In the genomic region with DNA sequence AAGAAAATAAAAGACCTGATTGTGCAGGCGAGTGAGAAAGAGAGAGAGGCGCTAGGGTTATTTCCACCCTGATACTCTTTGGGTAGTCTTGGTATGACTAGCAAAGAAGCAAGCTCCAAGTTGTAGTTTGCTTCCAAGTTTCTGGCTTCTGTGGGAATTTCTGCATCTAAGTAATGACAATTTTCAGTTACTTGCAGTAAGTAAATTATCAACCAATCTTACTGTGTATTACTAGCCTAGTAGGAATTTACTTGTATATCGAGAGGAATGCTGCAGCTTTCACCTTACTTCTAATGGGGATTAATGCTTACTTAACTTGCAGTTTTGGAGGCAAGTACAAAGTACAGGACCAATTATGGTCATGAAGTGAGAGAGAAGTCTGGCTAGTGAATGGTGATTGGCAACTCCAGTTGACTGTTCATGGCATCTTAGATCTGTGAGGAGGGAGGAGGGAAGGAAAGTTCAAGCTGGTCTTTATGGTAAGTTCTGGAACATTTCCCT, we compare ENCODE assay signal across 13 cellular contexts. TPM values are rescaled to one million over a fixed set of nuclear protein-coding genes. Genes with fewer than 3 reads are reported as not detected.
DNase-seq lines count a peak whose midpoint lies in the region; ATAC-seq and TF ChIP-seq lines count a peak whose summit lies in the region.
"Had no signal": no experiment of that assay in that cellular context is flagged by ENCODE, and none has a peak within 500 bp of the region (broad histone marks: within the 10 kb centered on the region; RNA-seq: fewer than 3 reads in every experiment).

No MANE protein-coding gene starts in this region.

- no peak overlapping the region for H3K27ac ChIP-seq in GM23338 (ENCODE audit: low read depth)

- no peak overlapping the region for H2AFZ ChIP-seq in GM23338

- peak; percentile 48 for DNase-seq in A172 (ENCODE audit: low spot score)
- no peak for DNase-seq in GM23338 (ENCODE audit: low spot score)
- peak; percentile 61 for DNase-seq in choroid plexus epithelial cell (ENCODE audit: low read depth)
- DNase-seq in mucosa of descending colon, result no peak
- no peak for DNase-seq in NCI-H69 (lab: John Stamatoyannopoulos, UW)
- DNase-seq in activated T-helper 2 cell treated with anti-CD3 and anti-CD28 coated beads, Interferon-gamma antibody, Interleukin-2, Interleukin-4, amounts not matched to agents 10 μg/mL and 5 μg/mL and 100 μg/mL, durations not matched to agents 14 hours and 24 hours and 36 hours (ENCODE audit: low spot score), result no peak
- no peak for DNase-seq in COR-L47 (lab: John Stamatoyannopoulos, UW)
- DNase-seq in omental fat pad (ENCODE audit: low spot score), result no peak
- DNase-seq: activated T-cell treated with anti-CD3 and anti-CD28 coated beads, Interleukin-2, amount 50 U/mL, for 72 hours; NCI-H1092 treated with DMSO at 0.1 percent for 48 hours; NCI-H526; SIG-M5 had no signal

- no peaks in the 10 kb centered on the region for H3K9me2 ChIP-seq in GM23338 (ENCODE audit: insufficient read depth)

- H4K20me1 ChIP-seq in GM23338 (replicated peaks; ENCODE audit: insufficient read depth), result peaks cover 15% of the 10 kb centered on the region

- H3K27ac Mint-ChIP-seq in GM23338, result peak overlapping the region; percentile 75; the same call in 1 of the 2 replicates
- no peak overlapping the region for H3K27ac Mint-ChIP-seq in activated T-helper 2 cell treated with anti-CD3 and anti-CD28 coated beads, Interferon-gamma antibody, Interleukin-2, Interleukin-4, amounts not matched to agents 10 μg/mL and 5 μg/mL and 100 μg/mL, durations not matched to agents 14 hours and 24 hours and 36 hours
- H3K27ac Mint-ChIP-seq: activated T-cell treated with anti-CD3 and anti-CD28 coated beads, Interleukin-2, amount 50 U/mL, for 72 hours had no signal

- H3K4me1 ChIP-seq in GM23338 (ENCODE audit: insufficient read depth) (no peaks in the 10 kb centered on the region; the same call in 1 of the 2 replicates), mucosa of descending colon (ENCODE audit: low read depth) (peaks cover 18% of the 10 kb centered on the region)

- H3K4me2 ChIP-seq in GM23338, result no peak overlapping the region

- no peak overlapping the region for H3K4me3 Mint-ChIP-seq in GM23338
- no peak overlapping the region for H3K4me3 Mint-ChIP-seq in activated T-helper 2 cell treated with anti-CD3 and anti-CD28 coated beads, Interferon-gamma antibody, Interleukin-2, Interleukin-4, amounts not matched to agents 10 μg/mL and 5 μg/mL and 100 μg/mL, durations not matched to agents 14 hours and 24 hours and 36 hours (ENCODE audit: low read depth)
- H3K4me3 Mint-ChIP-seq: activated T-cell treated with anti-CD3 and anti-CD28 coated beads, Interleukin-2, amount 50 U/mL, for 72 hours had no signal

- intact Hi-C loops in mucosa of descending colon (cut with DNase I, micrococcal nuclease), result no loop called here
- intact Hi-C loops in activated T-helper 2 cell treated with anti-CD3 and anti-CD28 coated beads, Interferon-gamma antibody, Interleukin-2, Interleukin-4, amounts not matched to agents 10 μg/mL and 5 μg/mL and 100 μg/mL, durations not matched to agents 14 hours and 24 hours and 36 hours (cut with micrococcal nuclease), result no loop called here

- H3K4me3 ChIP-seq in GM23338 (no peak overlapping the region), choroid plexus epithelial cell (ENCODE audit: low read depth, low read length) (no peak overlapping the region), mucosa of descending colon (no peak overlapping the region)

- no peak for TF ChIP-seq CTCF in GM23338 (conservative IDR thresholded peaks at IDR 0.05; ENCODE audit: low read depth in 2 of 2)
- no peak for TF ChIP-seq CTCF in choroid plexus epithelial cell (conservative IDR thresholded peaks at IDR 0.05; ENCODE audit: low read depth, low read length)
- no peak for TF ChIP-seq CTCF in mucosa of descending colon (IDR thresholded peaks at IDR 0.05)
- no peak for TF ChIP-seq CTCF in omental fat pad (IDR thresholded peaks at IDR 0.05)

- no peaks in the 10 kb centered on the region for H3K9me3 ChIP-seq in mucosa of descending colon

- no peaks in the 10 kb centered on the region for H3K27me3 ChIP-seq in GM23338 (ENCODE audit: insufficient read depth)

- H3K27me3 Mint-ChIP-seq in GM23338 (ENCODE audit: insufficient read depth, low read depth, poor library complexity), result no peaks in the 10 kb centered on the region
- no peaks in the 10 kb centered on the region for H3K27me3 Mint-ChIP-seq in activated T-helper 2 cell treated with anti-CD3 and anti-CD28 coated beads, Interferon-gamma antibody, Interleukin-2, Interleukin-4, amounts not matched to agents 10 μg/mL and 5 μg/mL and 100 μg/mL, durations not matched to agents 14 hours and 24 hours and 36 hours (ENCODE audit: low read depth)

- peaks cover 11% of the 10 kb centered on the region for H3K4me1 Mint-ChIP-seq in GM23338
- peaks cover 7% of the 10 kb centered on the region for H3K4me1 Mint-ChIP-seq in activated T-helper 2 cell treated with anti-CD3 and anti-CD28 coated beads, Interferon-gamma antibody, Interleukin-2, Interleukin-4, amounts not matched to agents 10 μg/mL and 5 μg/mL and 100 μg/mL, durations not matched to agents 14 hours and 24 hours and 36 hours (ENCODE audit: low read depth)

- no peaks in the 10 kb centered on the region for H3K9me3 Mint-ChIP-seq in GM23338
- no peaks in the 10 kb centered on the region for H3K9me3 Mint-ChIP-seq in activated T-helper 2 cell treated with anti-CD3 and anti-CD28 coated beads, Interferon-gamma antibody, Interleukin-2, Interleukin-4, amounts not matched to agents 10 μg/mL and 5 μg/mL and 100 μg/mL, durations not matched to agents 14 hours and 24 hours and 36 hours
- H3K9me3 Mint-ChIP-seq: activated T-cell treated with anti-CD3 and anti-CD28 coated beads, Interleukin-2, amount 50 U/mL, for 72 hours had no signal

- ATAC-seq in GM23338 (no peak), mucosa of descending colon (peak; percentile 89), omental fat pad (ENCODE audit: low FRiP score) (no peak)
- ATAC-seq: activated T-cell treated with anti-CD3 and anti-CD28 coated beads, Interleukin-2, amount 50 U/mL, for 72 hours; sciatic nerve had no signal

- H3K36me3 ChIP-seq in GM23338 (ENCODE audit: insufficient read depth) (no peaks in the 10 kb centered on the region), mucosa of descending colon (ENCODE audit: low read depth) (no peaks in the 10 kb centered on the region)

- H3K79me2 ChIP-seq in GM23338 (replicated peaks; ENCODE audit: insufficient read depth), result peaks cover 82% of the 10 kb centered on the region

- no peaks in the 10 kb centered on the region for H3F3A ChIP-seq in GM23338 (replicated peaks; ENCODE audit: low read depth)

- no peaks in the 10 kb centered on the region for H3K36me3 Mint-ChIP-seq in GM23338 (ENCODE audit: low read depth)
- H3K36me3 Mint-ChIP-seq in activated T-helper 2 cell treated with anti-CD3 and anti-CD28 coated beads, Interferon-gamma antibody, Interleukin-2, Interleukin-4, amounts not matched to agents 10 μg/mL and 5 μg/mL and 100 μg/mL, durations not matched to agents 14 hours and 24 hours and 36 hours (ENCODE audit: low read depth), result no peaks in the 10 kb centered on the region

TF ChIP-seq in GM23338, 12 proteins besides CTCF, POLR2A, EP300 and RAD21 (continues in another document):
- TF ChIP-seq JUNB (IDR thresholded peaks at IDR 0.05; ENCODE audit: unreplicated experiment) (no peak), EZH2 (IDR thresholded peaks at IDR 0.05; ENCODE audit: low read depth, unreplicated experiment) (no peak), NANOG (IDR thresholded peaks at IDR 0.05; ENCODE audit: borderline replicate concordance) (no peak), STAT1 (IDR thresholded peaks at IDR 0.05; ENCODE audit: unreplicated experiment) (no peak), ZNF114 (CRISPR knock-in tag; IDR thresholded peaks at IDR 0.05) (no peak), ZNF331 (CRISPR knock-in tag; IDR thresholded peaks at IDR 0.05; ENCODE audit: low read depth) (no peak)
- TF ChIP-seq, protein P1, sequence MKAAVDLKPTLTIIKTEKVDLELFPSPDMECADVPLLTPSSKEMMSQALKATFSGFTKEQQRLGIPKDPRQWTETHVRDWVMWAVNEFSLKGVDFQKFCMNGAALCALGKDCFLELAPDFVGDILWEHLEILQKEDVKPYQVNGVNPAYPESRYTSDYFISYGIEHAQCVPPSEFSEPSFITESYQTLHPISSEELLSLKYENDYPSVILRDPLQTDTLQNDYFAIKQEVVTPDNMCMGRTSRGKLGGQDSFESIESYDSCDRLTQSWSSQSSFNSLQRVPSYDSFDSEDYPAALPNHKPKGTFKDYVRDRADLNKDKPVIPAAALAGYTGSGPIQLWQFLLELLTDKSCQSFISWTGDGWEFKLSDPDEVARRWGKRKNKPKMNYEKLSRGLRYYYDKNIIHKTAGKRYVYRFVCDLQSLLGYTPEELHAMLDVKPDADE (IDR thresholded peaks at IDR 0.05), result no peak

RNA-seq across cellular contexts. Expression of gene TENT4B, which starts 31.9 kb away (rescaled TPM):
- total RNA-seq in A172 (2014; rRNA removed; shearing (Covaris generic)), result 7.4 and 11.2 TPM in 2 replicates
- 18.3 and 21.3 TPM in 2 replicates for total RNA-seq in GM23338 (2014; rRNA removed; shearing (Covaris generic))
- polyA plus RNA-seq in GM23338 (2016; fragmentation: Nextera tagmentation; extraction: Ambion mirVana), result 16.7 and 17.6 TPM in 2 replicates
- total RNA-seq in mucosa of descending colon (10 to 100 TPM; 10.6 to 20.0 (median 11.5) TPM), omental fat pad (10 to 100 TPM; 10.7 to 15.6 (median 13.2) TPM)
- 15.9 and 16.8 TPM in 2 replicates for total RNA-seq in activated T-helper 2 cell treated with anti-CD3 and anti-CD28 coated beads, Interferon-gamma antibody, Interleukin-2, Interleukin-4, amounts not matched to agents 10 μg/mL and 5 μg/mL and 100 μg/mL, durations not matched to agents 14 hours and 24 hours and 36 hours

Comparison
In these comparisons a context has a peak if more than half of its experiments do, and no peak if none do; other contexts are left out.
1. DNase-seq: peak in A172 (single experiment) and choroid plexus epithelial cell (single experiment); none in GM23338 (single experiment), mucosa of descending colon (0 of 3), NCI-H69 (single experiment), activated T-helper 2 cell treated with anti-CD3 and anti-CD28 coated beads, Interferon-gamma antibody, Interleukin-2, Interleukin-4, amounts not matched to agents 10 μg/mL and 5 μg/mL and 100 μg/mL, durations not matched to agents 14 hours and 24 hours and 36 hours (single experiment), COR-L47 (single experiment) and omental fat pad (single experiment).